8 cellular contexts compared by ENCODE assay signal in genomic region chr20:544153-544725, GRCh38. TPM values are rescaled to one million over a fixed set of nuclear protein-coding genes. Genes with fewer than 3 reads are reported as not detected.
DNase-seq lines count a peak whose midpoint lies in the region; ATAC-seq and TF ChIP-seq lines count a peak whose summit lies in the region.

No MANE protein-coding gene starts in this region.

- peak overlapping the region; percentile 88 for H3K4me2 ChIP-seq in PC-3 (ENCODE audit: low read length)

- H3K4me1 Mint-ChIP-seq in CD4-positive, alpha-beta T cell (ENCODE audit: low read depth) = peaks cover 48% of the 10 kb centered on the region
- peaks cover 17% of the 10 kb centered on the region for H3K4me1 Mint-ChIP-seq in endothelial cell (ENCODE audit: unreplicated experiment)

- H3K27me3 Mint-ChIP-seq in CD4-positive, alpha-beta T cell = peaks cover 12% of the 10 kb centered on the region
- H3K27me3 Mint-ChIP-seq in endothelial cell (ENCODE audit: unreplicated experiment) = peaks cover 4% of the 10 kb centered on the region

- intact Hi-C loops in CD4-positive, alpha-beta T cell (cut with DNase I, micrococcal nuclease) = loop anchor here (5.0 kb wide), 4 partner anchors 82 to 578 kb away; partner anchors contain the start of genes TBC1D20 (in 1 of the 2) and ZCCHC3 (in 1 of the 2)
- intact Hi-C loops in PC-3 (cut with micrococcal nuclease) = no loop called here

- no peaks in the 10 kb centered on the region for H3K9me3 Mint-ChIP-seq in CD4-positive, alpha-beta T cell
- H3K9me3 Mint-ChIP-seq in endothelial cell (ENCODE audit: unreplicated experiment) = no peaks in the 10 kb centered on the region

- TSS peak; percentile 80 for BruUV-seq in PC-3 (replicated peaks; lab: Mats Ljungman, UMichigan)

- H2AFZ ChIP-seq in PC-3 (ENCODE audit: low read length) = peak overlapping the region; percentile 88
- H2AFZ ChIP-seq in neuron (ENCODE audit: low read depth, low read length) = peak overlapping the region; percentile 91

- DNase-seq in CD4-positive, alpha-beta T cell = no peak
- DNase-seq in PC-3 (no peak), endothelial cell (ENCODE audit: low spot score) (no peak), NCI-H2196 treated with DMSO at 0.1 percent for 48 hours (lab: John Stamatoyannopoulos, UW; ENCODE audit: unreplicated experiment) (no peak), NCI-H510A (lab: John Stamatoyannopoulos, UW) (no peak)

- peaks cover 29% of the 10 kb centered on the region for H4K20me1 ChIP-seq in PC-3 (ENCODE audit: low read length)

- peaks cover 43% of the 10 kb centered on the region for H3K79me2 ChIP-seq in PC-3 (ENCODE audit: low read length)

- H3K9me2 ChIP-seq in PC-3 (replicated peaks; ENCODE audit: low read length) = no peaks in the 10 kb centered on the region

- peaks cover 7% of the 10 kb centered on the region for H3K9me3 ChIP-seq in CD4-positive, alpha-beta T cell (ENCODE audit: control insufficient read depth, low read length)
- H3K9me3 ChIP-seq in PC-3 (ENCODE audit: low read length) = peaks cover 8% of the 10 kb centered on the region; the same call in 1 of the 2 replicates
- H3K9me3 ChIP-seq in neuron (ENCODE audit: low read length) = peaks cover 7% of the 10 kb centered on the region

- no peaks in the 10 kb centered on the region for H3F3A ChIP-seq in PC-3 (ENCODE audit: low read length, unreplicated experiment)

- H3K4me1 ChIP-seq in PC-3 (ENCODE audit: insufficient read depth, low read length) (peaks cover 19% of the 10 kb centered on the region), neuron (ENCODE audit: insufficient read depth, low read length) (peaks cover 6% of the 10 kb centered on the region)

- H3K36me3 Mint-ChIP-seq in CD4-positive, alpha-beta T cell (ENCODE audit: low read depth) = peaks cover 28% of the 10 kb centered on the region
- H3K36me3 Mint-ChIP-seq in endothelial cell (ENCODE audit: low read depth, unreplicated experiment) = peaks cover 14% of the 10 kb centered on the region

- peak overlapping the region; percentile 94 for H3K9ac ChIP-seq in PC-3 (ENCODE audit: low read length)

- H3K4me3 Mint-ChIP-seq in CD4-positive, alpha-beta T cell = peak overlapping the region; percentile 100
- peak overlapping the region; percentile 94 for H3K4me3 Mint-ChIP-seq in endothelial cell (ENCODE audit: unreplicated experiment)

- TF ChIP-seq CTCF in CD4-positive, alpha-beta T cell (IDR thresholded peaks at IDR 0.05) = no peak
- TF ChIP-seq CTCF in PC-3 (conservative IDR thresholded peaks at IDR 0.05; ENCODE audit: low read depth, low read length) = no peak
- TF ChIP-seq CTCF in endothelial cell (IDR thresholded peaks at IDR 0.05; ENCODE audit: unreplicated experiment) = no peak

- peak overlapping the region; percentile 83 for H3K27ac ChIP-seq in CD4-positive, alpha-beta T cell (ENCODE audit: low read depth, low read length)
- peak overlapping the region; percentile 54 for H3K27ac ChIP-seq in PC-3 (ENCODE audit: low read length)

- CTCF ChIA-PET in CD4-positive, alpha-beta T cell (lab: Charles Lee) = interaction anchor here (1.4 kb wide), 1 partner anchor 214 kb away, joined by 3 read pairs; no protein-coding TSS in a partner anchor
- CTCF ChIA-PET in PC-3 (lab: Charles Lee) = interaction anchor here (0.5 kb wide), 1 partner anchor 195 kb away, joined by 3 read pairs; no protein-coding TSS in a partner anchor

- no peak for ATAC-seq in CD4-positive, alpha-beta T cell (ENCODE audit: poor library complexity)
- ATAC-seq in PC-3 = no peak
- no peak for ATAC-seq in HG03378 (IDR thresholded peaks at IDR 0.05; ENCODE audit: unreplicated experiment)
- ATAC-seq in HG03097 (IDR thresholded peaks at IDR 0.05; ENCODE audit: low FRiP score, unreplicated experiment) = no peak

- H3K36me3 ChIP-seq in PC-3 (ENCODE audit: low read depth, low read length) = peaks cover 29% of the 10 kb centered on the region
- H3K36me3 ChIP-seq in neuron (ENCODE audit: insufficient read depth, low read length) = peaks cover 6% of the 10 kb centered on the region

- H3K4me3 ChIP-seq in PC-3 (ENCODE audit: low read length) (peak overlapping the region; percentile 90), neuron (ENCODE audit: low read length) (peak overlapping the region; percentile 93)

- POLR2A ChIA-PET in CD4-positive, alpha-beta T cell (lab: Charles Lee) = interaction anchor here (0.9 to 2.0 kb wide), 11 partner anchors 8 to 289 kb away, joined by 3 to 11 read pairs (median 4); partner anchors contain the start of genes FAM110A, RBCK1, SOX12 and TBC1D20
- POLR2A ChIA-PET in PC-3 (lab: Charles Lee; ENCODE audit: unreplicated experiment) = interaction anchor here (0.5 kb wide), 1 partner anchor 51 kb away, joined by 10 read pairs; no protein-coding TSS in a partner anchor

- H3K27me3 ChIP-seq in CD4-positive, alpha-beta T cell (ENCODE audit: control insufficient read depth, insufficient read depth, low read length) = no peaks in the 10 kb centered on the region
- H3K27me3 ChIP-seq in PC-3 (ENCODE audit: low read length) = no peaks in the 10 kb centered on the region
- H3K27me3 ChIP-seq in neuron (ENCODE audit: insufficient read depth, low read length) = peaks cover 3% of the 10 kb centered on the region

- peak overlapping the region; percentile 99 for H3K27ac Mint-ChIP-seq in CD4-positive, alpha-beta T cell
- peak overlapping the region; percentile 91 for H3K27ac Mint-ChIP-seq in endothelial cell (ENCODE audit: unreplicated experiment)

RNA-seq across cellular contexts. Expression of gene CSNK2A1, which starts 0.6 kb away (rescaled TPM):
- 10 to 100 TPM; 55.5 to 56.9 TPM for total RNA-seq in CD4-positive, alpha-beta T cell
- 147 and 161 TPM in 2 replicates for total RNA-seq in PC-3 (2014; rRNA removed)
- total RNA-seq in endothelial cell (ENCODE audit: unreplicated experiment) = 128 TPM
